In the genomic region with DNA sequence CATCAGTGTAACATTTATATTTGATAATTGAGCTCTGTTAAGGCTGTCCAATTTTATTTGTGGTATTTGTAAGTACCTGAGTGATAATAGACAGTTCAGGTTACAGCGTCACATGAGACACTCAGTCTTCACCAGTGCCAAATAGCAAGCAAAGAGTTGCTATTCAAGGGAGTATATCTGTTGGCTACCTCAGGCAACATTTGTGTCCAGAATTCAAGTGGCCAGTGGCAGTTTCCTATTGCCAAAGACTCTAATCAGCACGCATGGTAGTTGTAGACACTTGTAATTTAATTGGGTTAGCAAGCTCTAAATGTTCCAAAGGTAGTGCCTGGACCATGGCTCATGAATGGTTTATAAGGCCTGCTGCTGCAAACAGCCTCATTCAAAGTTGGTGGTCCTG, we compare ENCODE assay signal across 21 cellular contexts.
"Had no signal": no experiment of that assay in that cellular context is flagged by ENCODE, and none has a peak within 500 bp of the region (broad histone marks: within the 10 kb centered on the region; RNA-seq: fewer than 3 reads in every experiment).

No MANE protein-coding gene starts in this region.

- DNase-seq: activated CD4-positive, alpha-beta memory T cell treated with anti-CD3 and anti-CD28 coated beads, Interleukin-2, amount 10 ng/mL, durations not matched to agents 7 days and 5 days; activated CD4-positive, alpha-beta T cell treated with anti-CD3 and anti-CD28 coated beads for 1 hour; activated CD4-positive, alpha-beta T cell treated with anti-CD3 and anti-CD28 coated beads, Interleukin-2, amount 10 ng/mL, durations not matched to agents 7 days and 5 days; activated naive CD8-positive, alpha-beta T cell treated with anti-CD3 and anti-CD28 coated beads, Interleukin-2, amount 50 U/mL, for 24 hours; activated T-cell treated with anti-CD3 and anti-CD28 coated beads, Interleukin-2, amount 50 U/mL, for 48 hours; amygdala; central memory CD4-positive, alpha-beta T cell; foreskin fibroblast; head of caudate nucleus; mucosa of descending colon; posterior cingulate gyrus; right lobe of liver; stimulated activated CD4-positive, alpha-beta T cell treated with anti-CD3 and anti-CD28 coated beads, Interleukin-2, amount 100 ng/mL, for 48 hours; stimulated activated naive CD4-positive, alpha-beta T cell treated with Interleukin-2 at 50 U/mL for 16 hours; T1000; testis; transverse colon had no signal

- H3K9me3 ChIP-seq: mucosa of descending colon, right lobe of liver, testis, transverse colon had no signal

- ATAC-seq: activated naive CD8-positive, alpha-beta T cell treated with anti-CD3 and anti-CD28 coated beads, Interleukin-2, amount 50 U/mL, for 24 hours; esophagus mucosa; left lobe of liver; mucosa of descending colon; right lobe of liver had no signal

- H3K36me3 ChIP-seq: right lobe of liver, transverse colon had no signal

- FAIRE-seq: endothelial cell of umbilical vein had no signal

- H3K4me1 ChIP-seq: right lobe of liver, testis, transverse colon had no signal

- H3K27ac ChIP-seq: right lobe of liver, testis, transverse colon had no signal

- H3K4me3 ChIP-seq: lung, mucosa of descending colon, right lobe of liver, testis, transverse colon had no signal

- H3K27me3 ChIP-seq: right lobe of liver, testis, transverse colon had no signal
